Comparison of ENCODE assay signal across 28 cellular contexts in genomic region chr16:27671410-27671809, GRCh38.
DNase-seq lines count a peak whose midpoint lies in the region; ATAC-seq and TF ChIP-seq lines count a peak whose summit lies in the region.
"Had no signal": no experiment of that assay in that cellular context is flagged by ENCODE, and none has a peak within 500 bp of the region (broad histone marks: within the 10 kb centered on the region; RNA-seq: fewer than 3 reads in every experiment).

No MANE protein-coding gene starts in this region.

- H3K27ac Mint-ChIP-seq in effector memory CD8-positive, alpha-beta T cell = no peak overlapping the region
- H3K27ac Mint-ChIP-seq: activated CD8-positive, alpha-beta T cell treated with anti-CD3 and anti-CD28 coated beads for 36 hours had no signal

- H3K27me3 Mint-ChIP-seq in effector memory CD8-positive, alpha-beta T cell = no peaks in the 10 kb centered on the region
- H3K27me3 Mint-ChIP-seq: activated CD8-positive, alpha-beta T cell treated with anti-CD3 and anti-CD28 coated beads for 36 hours; T-helper 17 cell had no signal

- H3K4me3 Mint-ChIP-seq in effector memory CD8-positive, alpha-beta T cell = no peak overlapping the region
- H3K4me3 Mint-ChIP-seq: activated CD8-positive, alpha-beta T cell treated with anti-CD3 and anti-CD28 coated beads for 36 hours; nephron; T-helper 17 cell had no signal

- H3K9me3 Mint-ChIP-seq in effector memory CD8-positive, alpha-beta T cell = no peaks in the 10 kb centered on the region
- H3K9me3 Mint-ChIP-seq: activated CD8-positive, alpha-beta T cell treated with anti-CD3 and anti-CD28 coated beads for 36 hours had no signal

- DNase-seq in ACHN (peak; percentile 34), HCEC 1CT (peak; percentile 11), RWPE2 (ENCODE audit: low spot score) (no peak), foreskin keratinocyte (peak; percentile 4 to 16), NCI-H187 treated with DMSO at 0.1 percent for 48 hours (lab: John Stamatoyannopoulos, UW) (no peak), H7 (no peak)
- DNase-seq in effector memory CD8-positive, alpha-beta T cell = no peak
- DNase-seq: activated CD8-positive, alpha-beta T cell treated with anti-CD3 and anti-CD28 coated beads for 36 hours; activated effector memory CD4-positive, alpha-beta T cell treated with anti-CD3 and anti-CD28 coated beads, Interleukin-2, amount 50 U/mL, for 16 hours; activated T-cell treated with anti-CD3 and anti-CD28 coated beads for 4 hours; central memory CD4-positive, alpha-beta T cell; dermis blood vessel endothelial cell; DMS153; GF-D8; kidney; NCI-H1092; NCI-H2029 treated with DMSO at 0.1 percent for 48 hours; NCI-H2227 treated with DMSO at 0.1 percent for 48 hours; NCI-H69; RPMI8226; small intestine; stimulated activated CD4-positive, alpha-beta T cell treated with anti-CD3 and anti-CD28 coated beads, Interleukin-1b, Interleukin-23, amount 100 ng/mL, for 48 hours; T-helper 17 cell; transverse colon had no signal

- peak; percentile 67; the same call in 2 of the 3 replicates for ATAC-seq in RWPE2 (ENCODE audit: low read depth)
- ATAC-seq in foreskin keratinocyte = peak; percentile 39
- no peak for ATAC-seq in GM19397 (IDR thresholded peaks at IDR 0.05; ENCODE audit: unreplicated experiment)
- ATAC-seq in effector memory CD8-positive, alpha-beta T cell (replicated peaks) = no peak
- ATAC-seq: activated CD8-positive, alpha-beta T cell treated with anti-CD3 and anti-CD28 coated beads for 36 hours; T-helper 17 cell had no signal

- TF ChIP-seq CTCF in RWPE2 (IDR thresholded peaks at IDR 0.05; ENCODE audit: poor library complexity, severe bottlenecking) = no peak
- TF ChIP-seq CTCF in foreskin keratinocyte (conservative IDR thresholded peaks at IDR 0.05) = peak; percentile 32

- no peaks in the 10 kb centered on the region for H3K4me1 Mint-ChIP-seq in effector memory CD8-positive, alpha-beta T cell (ENCODE audit: low read depth in 2 of 2)
- H3K4me1 Mint-ChIP-seq: T-helper 17 cell had no signal

- H3K27ac ChIP-seq in RWPE2 (ENCODE audit: poor library complexity, severe bottlenecking) = no peak overlapping the region
- no peak overlapping the region for H3K27ac ChIP-seq in foreskin keratinocyte
- H3K27ac ChIP-seq: SK-N-MC, transverse colon had no signal

- peaks cover 3% of the 10 kb centered on the region for H3K36me3 Mint-ChIP-seq in effector memory CD8-positive, alpha-beta T cell (ENCODE audit: insufficient read depth)

- H3K36me3 ChIP-seq in RWPE2 (ENCODE audit: low read depth) = no peaks in the 10 kb centered on the region
- no peaks in the 10 kb centered on the region for H3K36me3 ChIP-seq in H7 (replicated peaks; ENCODE audit: control insufficient read depth, insufficient read depth, low read length)
- H3K36me3 ChIP-seq: transverse colon had no signal

- H3K4me1 ChIP-seq in RWPE2 (ENCODE audit: insufficient read depth, poor library complexity, severe bottlenecking) (no peaks in the 10 kb centered on the region), foreskin keratinocyte (no peaks in the 10 kb centered on the region)
- H3K4me1 ChIP-seq: transverse colon had no signal

- no peaks in the 10 kb centered on the region for H3K27me3 ChIP-seq in RWPE2 (ENCODE audit: insufficient read depth, poor library complexity, severe bottlenecking)
- no peaks in the 10 kb centered on the region for H3K27me3 ChIP-seq in foreskin keratinocyte
- H3K27me3 ChIP-seq in H7 (ENCODE audit: control insufficient read depth, insufficient read depth, low read length) = no peaks in the 10 kb centered on the region
- H3K27me3 ChIP-seq: transverse colon had no signal

- H3K9me3 ChIP-seq in RWPE2 (ENCODE audit: severe bottlenecking) = no peaks in the 10 kb centered on the region
- H3K9me3 ChIP-seq: transverse colon had no signal

- H3K4me3 ChIP-seq in RWPE2 (ENCODE audit: severe bottlenecking) (no peak overlapping the region), H7 (ENCODE audit: insufficient read depth, low read depth, low read length) (no peak overlapping the region)
- H3K4me3 ChIP-seq: lung, SK-N-MC, transverse colon had no signal

- in situ Hi-C loops in ACHN (cut with HindIII; ENCODE audit: low pct_ligation_motif_present, low pct_unique_long_range_greater_than_20kb, low sequenced_read_pairs) = no loop called here

Comparison
In these comparisons a context has a peak if more than half of its experiments do, and no peak if none do; other contexts are left out.
1. DNase-seq: peak in ACHN (single experiment), HCEC 1CT (single experiment) and foreskin keratinocyte (2 of 2); none in RWPE2 (single experiment), NCI-H187 treated with DMSO at 0.1 percent for 48 hours (single experiment), effector memory CD8-positive, alpha-beta T cell (0 of 3) and H7 (single experiment).
2. ATAC-seq: peak in RWPE2 (single experiment) and foreskin keratinocyte (single experiment); none in GM19397 (single experiment) and effector memory CD8-positive, alpha-beta T cell (single experiment).